In the genomic region with DNA sequence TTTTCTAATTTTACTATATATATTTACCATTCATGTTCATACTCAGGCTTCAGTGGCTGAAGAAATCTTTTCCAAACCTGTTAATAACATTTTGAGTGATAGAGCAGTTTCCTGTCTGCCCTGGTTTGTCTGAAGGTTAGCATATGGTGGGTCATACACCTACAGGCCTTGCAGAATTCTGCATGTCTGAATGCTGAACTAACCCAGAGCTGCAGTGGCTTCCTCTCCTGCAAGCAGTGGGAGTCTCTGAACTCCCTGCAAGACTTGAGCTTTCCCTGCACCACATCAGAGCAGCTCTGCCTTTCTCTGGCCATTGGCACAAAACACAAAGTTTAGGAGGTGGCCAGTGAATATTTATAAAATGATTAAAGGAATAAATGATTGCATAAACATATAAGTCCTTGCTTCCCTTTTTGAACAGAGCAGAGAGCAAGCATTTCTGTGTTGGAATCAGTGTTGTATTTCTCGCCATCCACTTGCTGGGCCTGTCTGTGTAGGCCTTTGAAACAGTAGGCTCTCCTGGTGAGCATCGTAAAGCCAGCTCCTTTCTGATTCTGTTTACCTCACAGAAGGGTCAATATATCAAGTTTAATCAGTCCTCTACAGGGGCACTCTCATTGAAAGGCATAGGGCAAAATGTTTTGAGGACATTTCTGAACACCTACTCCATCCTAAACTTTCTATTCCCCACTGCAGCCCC, we compare ENCODE assay signal across 28 cellular contexts. TPM values are rescaled to one million over a fixed set of nuclear protein-coding genes. Genes with fewer than 3 reads are reported as not detected.
"Had no signal": no experiment of that assay in that cellular context is flagged by ENCODE, and none has a peak within 500 bp of the region (broad histone marks: within the 10 kb centered on the region; RNA-seq: fewer than 3 reads in every experiment).

No MANE protein-coding gene starts in this region.

- H3K4me3 ChIP-seq: ascending aorta, body of pancreas, MG63 had no signal

- H3K27me3 Mint-ChIP-seq: activated CD8-positive, alpha-beta T cell treated with anti-CD3 and anti-CD28 coated beads for 36 hours; activated naive CD8-positive, alpha-beta T cell treated with anti-CD3 and anti-CD28 coated beads, Interleukin-2, amount 50 U/mL, for 24 hours had no signal

- H3K27ac Mint-ChIP-seq: activated CD8-positive, alpha-beta T cell treated with anti-CD3 and anti-CD28 coated beads for 36 hours; activated naive CD4-positive, alpha-beta T cell treated with anti-CD3 and anti-CD28 coated beads, Interleukin-2, amount 50 U/mL, for 72 hours; activated naive CD8-positive, alpha-beta T cell treated with anti-CD3 and anti-CD28 coated beads, Interleukin-2, amount 50 U/mL, for 24 hours had no signal

- H3K4me1 ChIP-seq: ascending aorta, body of pancreas had no signal

- H3K27ac ChIP-seq: ascending aorta, body of pancreas, WERI-Rb-1 had no signal

- H3K9me3 ChIP-seq: ascending aorta, body of pancreas, MG63 had no signal

- H3K36me3 ChIP-seq: ascending aorta, MG63, WERI-Rb-1 had no signal

- ATAC-seq: activated CD4-positive, CD25-positive, alpha-beta regulatory T cell treated with anti-CD3 and anti-CD28 coated beads, Interleukin-2, amount 50 U/mL, for 24 hours; activated CD8-positive, alpha-beta T cell treated with anti-CD3 and anti-CD28 coated beads for 36 hours; activated naive CD4-positive, alpha-beta T cell treated with anti-CD3 and anti-CD28 coated beads, Interleukin-2, amount 50 U/mL, for 72 hours; activated naive CD8-positive, alpha-beta T cell treated with anti-CD3 and anti-CD28 coated beads, Interleukin-2, amount 50 U/mL, for 24 hours; body of pancreas; PC-3 had no signal

- DNase-seq: activated CD4-positive, alpha-beta T cell treated with anti-CD3 and anti-CD28 coated beads for 4 hours; activated CD8-positive, alpha-beta memory T cell treated with anti-CD3 and anti-CD28 coated beads, Interleukin-2, amount 50 U/mL, for 48 hours; activated CD8-positive, alpha-beta T cell treated with anti-CD3 and anti-CD28 coated beads for 36 hours; activated effector memory CD4-positive, alpha-beta T cell treated with Interleukin-2 at 50 U/mL for 16 hours; activated naive CD4-positive, alpha-beta T cell; activated naive CD8-positive, alpha-beta T cell treated with anti-CD3 and anti-CD28 coated beads, Interleukin-2, amount 50 U/mL, for 24 hours; activated T-cell treated with anti-CD3 and anti-CD28 coated beads, Interleukin-2, amount 50 U/mL, for 1 hour; amniotic stem cell; body of pancreas; central memory CD4-positive, alpha-beta T cell; MG63; MV-4-11; NCI-H1092 treated with DMSO at 0.1 percent for 48 hours; NCI-H1436; NCI-H1694 treated with DMSO at 0.1 percent for 48 hours; NCI-H2029 treated with DMSO at 0.1 percent for 48 hours; NCI-H345; NCI-H510A; NCI-H526 treated with DMSO at 0.1 percent for 48 hours; PC-3; SHP77 treated with DMSO at 0.1 percent for 48 hours; T-helper 1 cell; WERI-Rb-1 had no signal

- H3K27me3 ChIP-seq: ascending aorta, body of pancreas, MG63 had no signal

- H3K4me1 Mint-ChIP-seq: activated naive CD8-positive, alpha-beta T cell treated with anti-CD3 and anti-CD28 coated beads, Interleukin-2, amount 50 U/mL, for 24 hours had no signal

- H3K4me3 Mint-ChIP-seq: activated CD8-positive, alpha-beta T cell treated with anti-CD3 and anti-CD28 coated beads for 36 hours; activated naive CD8-positive, alpha-beta T cell treated with anti-CD3 and anti-CD28 coated beads, Interleukin-2, amount 50 U/mL, for 24 hours had no signal

RNA-seq across cellular contexts. Expression of a gene that starts 15.0 kb away (rescaled TPM):
- total RNA-seq: activated CD8-positive, alpha-beta T cell treated with anti-CD3 and anti-CD28 coated beads for 36 hours; activated naive CD4-positive, alpha-beta T cell treated with anti-CD3 and anti-CD28 coated beads, Interleukin-2, amount 50 U/mL, for 72 hours; bronchial epithelial cell; PC-3; T-helper 2 cell treated with Interferon-gamma antibody and Interleukin-4, amounts not matched to agents 100 ng/mL and 5 ng/mL, for 36 hours had no signal
